In genomic region chr3:171813278-171813896, GRCh38 we compare ENCODE assay signal across 20 cellular contexts. TPM values are rescaled to one million over a fixed set of nuclear protein-coding genes. Genes with fewer than 3 reads are reported as not detected.
DNase-seq lines count a peak whose midpoint lies in the region; ATAC-seq and TF ChIP-seq lines count a peak whose summit lies in the region.
"Had no signal": no experiment of that assay in that cellular context is flagged by ENCODE, and none has a peak within 500 bp of the region (broad histone marks: within the 10 kb centered on the region; RNA-seq: fewer than 3 reads in every experiment).

No MANE protein-coding gene starts in this region.

- no peaks in the 10 kb centered on the region for H3K36me3 Mint-ChIP-seq in activated CD8-positive, alpha-beta T cell treated with anti-CD3 and anti-CD28 coated beads for 36 hours (ENCODE audit: low read depth)
- H3K36me3 Mint-ChIP-seq in activated CD8-positive, alpha-beta T cell treated with anti-CD3 and anti-CD28 coated beads, Interleukin-2, amount 10 ng/mL, durations not matched to agents 7 days and 5 days (ENCODE audit: low read depth): no peaks in the 10 kb centered on the region
- H3K36me3 Mint-ChIP-seq in CD4-positive, alpha-beta memory T cell: no peaks in the 10 kb centered on the region
- H3K36me3 Mint-ChIP-seq in CD4-positive, alpha-beta T cell (ENCODE audit: low read depth): no peaks in the 10 kb centered on the region

- intact Hi-C loops in activated CD8-positive, alpha-beta T cell treated with anti-CD3 and anti-CD28 coated beads for 36 hours (cut with micrococcal nuclease): no loop called here
- intact Hi-C loops in CD4-positive, alpha-beta memory T cell (cut with micrococcal nuclease): no loop called here
- intact Hi-C loops in CD4-positive, alpha-beta T cell (cut with DNase I, micrococcal nuclease): no loop called here

- peak overlapping the region; percentile 71 for H3K27ac Mint-ChIP-seq in activated CD8-positive, alpha-beta T cell treated with anti-CD3 and anti-CD28 coated beads for 36 hours
- H3K27ac Mint-ChIP-seq in activated CD8-positive, alpha-beta T cell treated with anti-CD3 and anti-CD28 coated beads, Interleukin-2, amount 10 ng/mL, durations not matched to agents 7 days and 5 days: no peak overlapping the region
- no peak overlapping the region for H3K27ac Mint-ChIP-seq in stimulated activated naive CD8-positive, alpha-beta T cell treated with anti-CD3 and anti-CD28 coated beads, Interleukin-15, amount 100 ng/mL, for 72 hours
- peak overlapping the region in 2 of 7 donors; percentile 0 to 82 for H3K27ac Mint-ChIP-seq in CD4-positive, alpha-beta memory T cell
- H3K27ac Mint-ChIP-seq in CD4-positive, alpha-beta T cell: no peak overlapping the region

- H3K4me3 ChIP-seq in SK-N-MC: no peak overlapping the region
- H3K4me3 ChIP-seq in CD4-positive, alpha-beta memory T cell (ENCODE audit: low read length in 2 of 2): no peak overlapping the region
- H3K4me3 ChIP-seq: SJCRH30 had no signal

- H3K9me3 Mint-ChIP-seq in activated CD8-positive, alpha-beta T cell treated with anti-CD3 and anti-CD28 coated beads for 36 hours: no peaks in the 10 kb centered on the region
- no peaks in the 10 kb centered on the region for H3K9me3 Mint-ChIP-seq in activated CD8-positive, alpha-beta T cell treated with anti-CD3 and anti-CD28 coated beads, Interleukin-2, amount 10 ng/mL, durations not matched to agents 7 days and 5 days (ENCODE audit: insufficient read depth)
- H3K9me3 Mint-ChIP-seq in stimulated activated naive CD8-positive, alpha-beta T cell treated with anti-CD3 and anti-CD28 coated beads, Interleukin-15, amount 100 ng/mL, for 72 hours: no peaks in the 10 kb centered on the region
- no peaks in the 10 kb centered on the region for H3K9me3 Mint-ChIP-seq in CD4-positive, alpha-beta memory T cell
- H3K9me3 Mint-ChIP-seq in CD4-positive, alpha-beta T cell: no peaks in the 10 kb centered on the region

- peaks cover 46% of the 10 kb centered on the region for H3K27me3 Mint-ChIP-seq in activated CD8-positive, alpha-beta T cell treated with anti-CD3 and anti-CD28 coated beads for 36 hours
- H3K27me3 Mint-ChIP-seq in activated CD8-positive, alpha-beta T cell treated with anti-CD3 and anti-CD28 coated beads, Interleukin-2, amount 10 ng/mL, durations not matched to agents 7 days and 5 days (ENCODE audit: low read depth): peaks cover 25% of the 10 kb centered on the region
- H3K27me3 Mint-ChIP-seq in stimulated activated naive CD8-positive, alpha-beta T cell treated with anti-CD3 and anti-CD28 coated beads, Interleukin-15, amount 100 ng/mL, for 72 hours: peaks cover 57% of the 10 kb centered on the region
- H3K27me3 Mint-ChIP-seq in CD4-positive, alpha-beta memory T cell: peaks cover 20% of the 10 kb centered on the region in 2 donors
- H3K27me3 Mint-ChIP-seq in CD4-positive, alpha-beta T cell: peaks cover 60% of the 10 kb centered on the region

- peaks cover 13% of the 10 kb centered on the region for H3K4me1 ChIP-seq in CD4-positive, alpha-beta memory T cell (ENCODE audit: insufficient read depth, low read length)

- no peak overlapping the region for H3K4me3 Mint-ChIP-seq in activated CD8-positive, alpha-beta T cell treated with anti-CD3 and anti-CD28 coated beads for 36 hours
- no peak overlapping the region for H3K4me3 Mint-ChIP-seq in activated CD8-positive, alpha-beta T cell treated with anti-CD3 and anti-CD28 coated beads, Interleukin-2, amount 10 ng/mL, durations not matched to agents 7 days and 5 days
- peak overlapping the region; percentile 1 to 2 for H3K4me3 Mint-ChIP-seq in stimulated activated naive CD8-positive, alpha-beta T cell treated with anti-CD3 and anti-CD28 coated beads, Interleukin-15, amount 100 ng/mL, for 72 hours
- no peak overlapping the region for H3K4me3 Mint-ChIP-seq in CD4-positive, alpha-beta memory T cell
- H3K4me3 Mint-ChIP-seq in CD4-positive, alpha-beta T cell: no peak overlapping the region

- ATAC-seq in activated CD8-positive, alpha-beta T cell treated with anti-CD3 and anti-CD28 coated beads for 36 hours: no peak
- no peak for ATAC-seq in activated CD8-positive, alpha-beta T cell treated with anti-CD3 and anti-CD28 coated beads, Interleukin-2, amount 10 ng/mL, durations not matched to agents 7 days and 5 days
- no peak for ATAC-seq in stimulated activated naive CD8-positive, alpha-beta T cell treated with anti-CD3 and anti-CD28 coated beads, Interleukin-15, amount 100 ng/mL, for 72 hours
- no peak for ATAC-seq in CD4-positive, alpha-beta T cell (ENCODE audit: poor library complexity)
- ATAC-seq in HG03095 (IDR thresholded peaks at IDR 0.05; ENCODE audit: unreplicated experiment): no peak
- ATAC-seq: left colon had no signal

- no peaks in the 10 kb centered on the region for H3K27me3 ChIP-seq in CD4-positive, alpha-beta memory T cell (ENCODE audit: insufficient read depth, low read length)
- peaks cover 16% of the 10 kb centered on the region for H3K27me3 ChIP-seq in CD4-positive, alpha-beta T cell (ENCODE audit: control insufficient read depth, insufficient read depth, low read length)
- H3K27me3 ChIP-seq: SJCRH30 had no signal

- peaks cover 26% of the 10 kb centered on the region for H3K4me1 Mint-ChIP-seq in activated CD8-positive, alpha-beta T cell treated with anti-CD3 and anti-CD28 coated beads for 36 hours (ENCODE audit: low read depth)
- peaks cover 13% of the 10 kb centered on the region for H3K4me1 Mint-ChIP-seq in activated CD8-positive, alpha-beta T cell treated with anti-CD3 and anti-CD28 coated beads, Interleukin-2, amount 10 ng/mL, durations not matched to agents 7 days and 5 days (ENCODE audit: low read depth)
- H3K4me1 Mint-ChIP-seq in stimulated activated naive CD8-positive, alpha-beta T cell treated with anti-CD3 and anti-CD28 coated beads, Interleukin-15, amount 100 ng/mL, for 72 hours: peaks cover 27% of the 10 kb centered on the region
- H3K4me1 Mint-ChIP-seq in CD4-positive, alpha-beta memory T cell: peaks cover 8 to 15% (median 13%) of the 10 kb centered on the region in 4 donors
- H3K4me1 Mint-ChIP-seq in CD4-positive, alpha-beta T cell (ENCODE audit: low read depth): peaks cover 11% of the 10 kb centered on the region

- no peak overlapping the region for H3K9ac ChIP-seq in SK-N-MC (ENCODE audit: insufficient read length)
- H3K9ac ChIP-seq: parathyroid adenoma had no signal

- POLR2A ChIA-PET in activated CD8-positive, alpha-beta T cell treated with anti-CD3 and anti-CD28 coated beads for 36 hours (lab: Charles Lee): interaction anchor here (0.5 kb wide), 1 partner anchor 567 kb away, joined by 3 read pairs; no protein-coding TSS in a partner anchor
- POLR2A ChIA-PET in activated CD8-positive, alpha-beta T cell treated with anti-CD3 and anti-CD28 coated beads, Interleukin-2, amount 10 ng/mL, durations not matched to agents 7 days and 5 days (lab: Charles Lee): no interaction called here
- POLR2A ChIA-PET in CD4-positive, alpha-beta memory T cell (lab: Charles Lee; ENCODE audit: partially characterized antibody): no interaction called here
- POLR2A ChIA-PET in CD4-positive, alpha-beta T cell (lab: Charles Lee): no interaction called here

- no peak for TF ChIP-seq CTCF in activated CD8-positive, alpha-beta T cell treated with anti-CD3 and anti-CD28 coated beads for 36 hours (IDR thresholded peaks at IDR 0.05)
- no peak for TF ChIP-seq CTCF in CD4-positive, alpha-beta T cell (IDR thresholded peaks at IDR 0.05)

- H3K9me3 ChIP-seq in SK-N-MC (ENCODE audit: low read depth, low read length): no peaks in the 10 kb centered on the region
- no peaks in the 10 kb centered on the region for H3K9me3 ChIP-seq in CD4-positive, alpha-beta memory T cell (ENCODE audit: control insufficient read depth in 1 of 2, low read length in 2 of 2)
- no peaks in the 10 kb centered on the region for H3K9me3 ChIP-seq in CD4-positive, alpha-beta T cell (ENCODE audit: control insufficient read depth, low read length)

- no peak for DNase-seq in activated CD8-positive, alpha-beta T cell treated with anti-CD3 and anti-CD28 coated beads for 36 hours
- no peak for DNase-seq in activated CD8-positive, alpha-beta T cell treated with anti-CD3 and anti-CD28 coated beads, Interleukin-2, amount 10 ng/mL, durations not matched to agents 7 days and 5 days
- DNase-seq in SK-N-MC (ENCODE audit: low read depth, low spot score) (no peak), epithelial cell of prostate (ENCODE audit: low read depth, low spot score) (no peak)
- DNase-seq in stimulated activated naive CD8-positive, alpha-beta T cell treated with anti-CD3 and anti-CD28 coated beads, Interleukin-15, amount 100 ng/mL, for 72 hours: no peak
- no peak for DNase-seq in CD4-positive, alpha-beta memory T cell
- DNase-seq in CD4-positive, alpha-beta T cell: no peak
- DNase-seq: activated CD4-positive, alpha-beta T cell treated with anti-CD3 and anti-CD28 coated beads, Interleukin-2, amount 50 U/mL, for 1 hour; amygdala; GOT3; left colon; NCI-H1694; NCI-H446 treated with DMSO at 0.1 percent for 48 hours; SJCRH30 had no signal

- H3K27ac ChIP-seq in SK-N-MC (peak overlapping the region; percentile 86), epithelial cell of prostate (peak overlapping the region; percentile 96)
- H3K27ac ChIP-seq in CD4-positive, alpha-beta memory T cell (ENCODE audit: low read depth, low read length): no peak overlapping the region
- no peak overlapping the region for H3K27ac ChIP-seq in CD4-positive, alpha-beta T cell (ENCODE audit: low read depth, low read length)
- H3K27ac ChIP-seq: parathyroid adenoma, SJCRH30 had no signal

- CTCF ChIA-PET in activated CD8-positive, alpha-beta T cell treated with anti-CD3 and anti-CD28 coated beads for 36 hours (lab: Charles Lee): interaction anchor here (1.3 kb wide), 1 partner anchor 16 kb away, joined by 5 read pairs; no protein-coding TSS in a partner anchor
- CTCF ChIA-PET in activated CD8-positive, alpha-beta T cell treated with anti-CD3 and anti-CD28 coated beads, Interleukin-2, amount 10 ng/mL, durations not matched to agents 7 days and 5 days (lab: Charles Lee): no interaction called here
- CTCF ChIA-PET in CD4-positive, alpha-beta memory T cell (lab: Charles Lee; ENCODE audit: partially characterized antibody): no interaction called here
- CTCF ChIA-PET in CD4-positive, alpha-beta T cell (lab: Charles Lee): interaction anchor here (0.6 kb wide), 1 partner anchor 1418 kb away, joined by 3 read pairs; no protein-coding TSS in a partner anchor

- no peaks in the 10 kb centered on the region for H3K36me3 ChIP-seq in SK-N-MC (ENCODE audit: insufficient read depth, low read length)
- no peaks in the 10 kb centered on the region for H3K36me3 ChIP-seq in CD4-positive, alpha-beta memory T cell (ENCODE audit: insufficient read depth, low read length)
- H3K36me3 ChIP-seq: SJCRH30 had no signal

RNA-seq across cellular contexts. Expression of gene PLD1, which starts 3.1 kb away (rescaled TPM):
- 1 to 10 TPM in 1 of 2 experiments, under 1 TPM in 1; 0.86 to 1.2 TPM for total RNA-seq in activated CD8-positive, alpha-beta T cell treated with anti-CD3 and anti-CD28 coated beads for 36 hours
- 1 to 10 TPM in 1 of 2 experiments, under 1 TPM in 1; 0.29 to 1.1 TPM for total RNA-seq in activated CD8-positive, alpha-beta T cell treated with anti-CD3 and anti-CD28 coated beads, Interleukin-2, amount 10 ng/mL, durations not matched to agents 7 days and 5 days
- 1 to 10 TPM; 1.2 to 2.0 TPM for total RNA-seq in CD4-positive, alpha-beta memory T cell
- polyA plus RNA-seq in CD4-positive, alpha-beta memory T cell: 1 to 10 TPM in 1 of 2 donors, not detected in 1; 1.3 TPM
- total RNA-seq in CD4-positive, alpha-beta T cell: 1 to 10 TPM in 1 of 2 experiments, under 1 TPM in 1; 0.22 to 1.0 TPM

RNA-seq across cellular contexts. Expression of gene TMEM212, which starts 29.8 kb away (rescaled TPM):
- not detected for total RNA-seq in activated CD8-positive, alpha-beta T cell treated with anti-CD3 and anti-CD28 coated beads for 36 hours
- total RNA-seq in activated CD8-positive, alpha-beta T cell treated with anti-CD3 and anti-CD28 coated beads, Interleukin-2, amount 10 ng/mL, durations not matched to agents 7 days and 5 days: not detected
- total RNA-seq in CD4-positive, alpha-beta memory T cell: not detected
- not detected for polyA plus RNA-seq in CD4-positive, alpha-beta memory T cell
- not detected for total RNA-seq in CD4-positive, alpha-beta T cell
- total RNA-seq: chondrocyte, HT1080, left colon, M059J, myocyte, SJCRH30 had no signal

Comparison
In these comparisons a context has a peak if more than half of its experiments do, and no peak if none do; other contexts are left out.
1. CTCF ChIA-PET loops: an anchor here in activated CD8-positive, alpha-beta T cell treated with anti-CD3 and anti-CD28 coated beads for 36 hours (1.3 kb wide) and CD4-positive, alpha-beta T cell (0.6 kb wide); none called in activated CD8-positive, alpha-beta T cell treated with anti-CD3 and anti-CD28 coated beads, Interleukin-2, amount 10 ng/mL, durations not matched to agents 7 days and 5 days and CD4-positive, alpha-beta memory T cell.
2. H3K4me3 Mint-ChIP-seq: peak in stimulated activated naive CD8-positive, alpha-beta T cell treated with anti-CD3 and anti-CD28 coated beads, Interleukin-15, amount 100 ng/mL, for 72 hours (2 of 2); none in activated CD8-positive, alpha-beta T cell treated with anti-CD3 and anti-CD28 coated beads for 36 hours (single experiment), activated CD8-positive, alpha-beta T cell treated with anti-CD3 and anti-CD28 coated beads, Interleukin-2, amount 10 ng/mL, durations not matched to agents 7 days and 5 days (single experiment), CD4-positive, alpha-beta memory T cell (0 of 8) and CD4-positive, alpha-beta T cell (single experiment).
3. H3K27ac ChIP-seq: peak in SK-N-MC (single experiment) and epithelial cell of prostate (single experiment); none in CD4-positive, alpha-beta memory T cell (single experiment) and CD4-positive, alpha-beta T cell (single experiment).